In genomic region chr15:90889313-90889730, GRCh38 we compare ENCODE assay signal across 19 cellular contexts. TPM values are rescaled to one million over a fixed set of nuclear protein-coding genes. Genes with fewer than 3 reads are reported as not detected.
DNase-seq lines count a peak whose midpoint lies in the region; ATAC-seq lines count a peak whose summit lies in the region.
"Had no signal": no experiment of that assay in that cellular context is flagged by ENCODE, and none has a peak within 500 bp of the region (broad histone marks: within the 10 kb centered on the region; RNA-seq: fewer than 3 reads in every experiment).

No MANE protein-coding gene starts in this region.

- intact Hi-C loops in naive thymus-derived CD4-positive, alpha-beta T cell (cut with micrococcal nuclease), result loop anchor here (5.0 to 10.0 kb wide), 4 partner anchors 72 to 407 kb away; no protein-coding TSS in a partner anchor

- H3K27ac ChIP-seq in naive thymus-derived CD4-positive, alpha-beta T cell (ENCODE audit: low read depth, low read length), result no peak overlapping the region
- H3K27ac ChIP-seq: parathyroid adenoma, tibial artery had no signal

- H3K4me1 Mint-ChIP-seq in T-cell, result peaks cover 5 to 14% (median 14%) of the 10 kb centered on the region in 3 donors
- peaks cover 0 to 28% (median 11%) of the 10 kb centered on the region in 7 donors for H3K4me1 Mint-ChIP-seq in naive thymus-derived CD4-positive, alpha-beta T cell

- no peaks in the 10 kb centered on the region for H3K27me3 ChIP-seq in naive thymus-derived CD4-positive, alpha-beta T cell (ENCODE audit: control insufficient read depth in 2 of 2, insufficient read depth in 2 of 2, low read length in 2 of 2)
- H3K27me3 ChIP-seq: tibial artery had no signal

- H3K9me3 ChIP-seq in naive thymus-derived CD4-positive, alpha-beta T cell (ENCODE audit: control insufficient read depth in 2 of 3, low read length in 3 of 3), result no peaks in the 10 kb centered on the region
- H3K9me3 ChIP-seq: tibial artery had no signal

- peaks cover 6 to 7% of the 10 kb centered on the region in 2 donors for H3K4me1 ChIP-seq in naive thymus-derived CD4-positive, alpha-beta T cell (ENCODE audit: control insufficient read depth in 2 of 2, insufficient read depth in 2 of 2, low read length in 2 of 2)
- H3K4me1 ChIP-seq: parathyroid adenoma had no signal

- CTCF ChIA-PET in T-cell (lab: Charles Lee), result no interaction called here
- CTCF ChIA-PET in naive thymus-derived CD4-positive, alpha-beta T cell (lab: Charles Lee), result interaction anchor here (0.6 to 1.5 kb wide), 2 partner anchors 239 to 358 kb away, joined by 4 read pairs; no protein-coding TSS in a partner anchor

- peaks cover 4 to 7% of the 10 kb centered on the region in 2 donors for H3K27me3 Mint-ChIP-seq in T-cell
- H3K27me3 Mint-ChIP-seq in naive thymus-derived CD4-positive, alpha-beta T cell, result peaks cover 0 to 6% (median 4%) of the 10 kb centered on the region in 5 donors
- H3K27me3 Mint-ChIP-seq: natural killer cell treated with Interleukin-12 subunit alpha and Interleukin-12 subunit beta and Interleukin-15 and Interleukin-18, amount 100 ng/mL, for 72 hours had no signal

- H3K36me3 Mint-ChIP-seq in T-cell, result no peaks in the 10 kb centered on the region
- peaks cover 0 to 25% (median 0%) of the 10 kb centered on the region in 5 donors for H3K36me3 Mint-ChIP-seq in naive thymus-derived CD4-positive, alpha-beta T cell

- DNase-seq in COLO668 (lab: John Stamatoyannopoulos, UW; ENCODE audit: unreplicated experiment) (peak; percentile 44), T-cell (peak in 3 of 34 experiments; percentile 14 to 26 (median 14)), NCI-H524 (lab: John Stamatoyannopoulos, UW) (no peak)
- DNase-seq in naive thymus-derived CD4-positive, alpha-beta T cell, result no peak
- DNase-seq: activated effector memory CD4-positive, alpha-beta T cell treated with anti-CD3 and anti-CD28 coated beads, Interleukin-2, amount 50 U/mL, for 16 hours; amygdala; cerebellar nuclear complex; DMS79 treated with DMSO at 0.1 percent for 48 hours; KBM-7; NCI-H187 treated with DMSO at 0.1 percent for 48 hours; NCI-H226; stimulated activated naive CD8-positive, alpha-beta T cell treated with anti-CD3 and anti-CD28 coated beads, Interleukin-15, Interleukin-2, amounts not matched to agents 100 U/mL and 50 U/mL, for 24 hours had no signal

- H3K36me3 ChIP-seq in naive thymus-derived CD4-positive, alpha-beta T cell (ENCODE audit: control insufficient read depth in 2 of 3, insufficient read depth in 3 of 3, low read length in 3 of 3), result no peaks in the 10 kb centered on the region

- no peak overlapping the region for H3K4me3 ChIP-seq in naive thymus-derived CD4-positive, alpha-beta T cell (ENCODE audit: low read length)
- H3K4me3 ChIP-seq: tibial artery had no signal

- no peaks in the 10 kb centered on the region for H3K9me3 Mint-ChIP-seq in T-cell
- H3K9me3 Mint-ChIP-seq in naive thymus-derived CD4-positive, alpha-beta T cell, result peaks cover 0 to 1% (median 0%) of the 10 kb centered on the region in 11 donors
- H3K9me3 Mint-ChIP-seq: natural killer cell treated with Interleukin-12 subunit alpha and Interleukin-12 subunit beta and Interleukin-15 and Interleukin-18, amount 100 ng/mL, for 72 hours had no signal

- no peak overlapping the region for H3K27ac Mint-ChIP-seq in T-cell
- no peak overlapping the region for H3K27ac Mint-ChIP-seq in naive thymus-derived CD4-positive, alpha-beta T cell

- H3K4me3 Mint-ChIP-seq in T-cell, result no peak overlapping the region
- H3K4me3 Mint-ChIP-seq in naive thymus-derived CD4-positive, alpha-beta T cell, result no peak overlapping the region
- H3K4me3 Mint-ChIP-seq: natural killer cell treated with Interleukin-12 subunit alpha and Interleukin-12 subunit beta and Interleukin-15 and Interleukin-18, amount 100 ng/mL, for 72 hours had no signal

- ATAC-seq in T-cell (replicated peaks in 1 of 4), result peak in 3 of 4 experiments; percentile 28 to 66 (median 37)
- peak; percentile 35 for ATAC-seq in naive thymus-derived CD4-positive, alpha-beta T cell
- ATAC-seq in GM21423 (IDR thresholded peaks at IDR 0.05; ENCODE audit: unreplicated experiment), result no peak
- no peak for ATAC-seq in HG02759 (IDR thresholded peaks at IDR 0.05; ENCODE audit: unreplicated experiment)
- ATAC-seq: activated CD4-positive, CD25-positive, alpha-beta regulatory T cell treated with anti-CD3 and anti-CD28 coated beads, Interleukin-2, amount 50 U/mL, for 24 hours; sciatic nerve; stimulated activated naive CD8-positive, alpha-beta T cell treated with anti-CD3 and anti-CD28 coated beads, Interleukin-15, Interleukin-2, amounts not matched to agents 100 U/mL and 50 U/mL, for 24 hours had no signal

- POLR2A ChIA-PET in T-cell (lab: Charles Lee), result interaction anchor here in 1 of 2 donors (0.5 kb wide), 3 partner anchors 17 to 120 kb away, joined by 3 to 6 read pairs (median 5); no protein-coding TSS in a partner anchor
- POLR2A ChIA-PET in naive thymus-derived CD4-positive, alpha-beta T cell (lab: Charles Lee), result interaction anchor here (1.3 kb wide), 1 partner anchor 11 kb away, joined by 4 read pairs; no protein-coding TSS in a partner anchor

RNA-seq across cellular contexts. Expression of gene FES, which starts 5.0 kb away (rescaled TPM):
- 1 to 10 TPM; 3.2 to 5.2 (median 4.3) TPM for total RNA-seq in T-cell
- 10 to 100 TPM in 2 of 5 experiments, 1 to 10 TPM in 3; 2.3 to 78.6 (median 9.1) TPM for total RNA-seq in naive thymus-derived CD4-positive, alpha-beta T cell
- not detected for polyA plus RNA-seq in naive thymus-derived CD4-positive, alpha-beta T cell

RNA-seq across cellular contexts. Expression of gene MAN2A2, which starts 13.8 kb away (rescaled TPM):
- total RNA-seq in T-cell, result 100 to 1,000 TPM; 119 to 158 (median 142) TPM
- 100 to 1,000 TPM; 117 to 171 (median 149) TPM for total RNA-seq in naive thymus-derived CD4-positive, alpha-beta T cell
- 1 to 10 TPM; 7.1 to 8.4 TPM for polyA plus RNA-seq in naive thymus-derived CD4-positive, alpha-beta T cell

RNA-seq across cellular contexts. Expression of gene FURIN, which starts 20.9 kb away (rescaled TPM):
- 10 to 100 TPM; 52.8 to 74.0 (median 61.4) TPM for total RNA-seq in T-cell
- total RNA-seq in naive thymus-derived CD4-positive, alpha-beta T cell, result 100 to 1,000 TPM in 1 of 5 experiments, 10 to 100 TPM in 4; 31.8 to 516 (median 58.9) TPM
- 1 to 10 TPM; 2.0 to 4.0 TPM for polyA plus RNA-seq in naive thymus-derived CD4-positive, alpha-beta T cell

RNA-seq across cellular contexts. Expression of gene HDDC3, which starts 43.0 kb away (rescaled TPM):
- 10 to 100 TPM; 14.4 to 28.6 (median 26.2) TPM for total RNA-seq in T-cell
- total RNA-seq in naive thymus-derived CD4-positive, alpha-beta T cell, result 10 to 100 TPM; 13.3 to 34.2 (median 29.0) TPM
- 10 to 100 TPM; 48.9 to 50.9 TPM for polyA plus RNA-seq in naive thymus-derived CD4-positive, alpha-beta T cell

RNA-seq across cellular contexts. Expression of gene UNC45A, which starts 45.8 kb away (rescaled TPM):
- total RNA-seq in T-cell, result 10 to 100 TPM; 39.4 to 80.3 (median 72.2) TPM
- 10 to 100 TPM; 34.2 to 72.7 (median 62.0) TPM for total RNA-seq in naive thymus-derived CD4-positive, alpha-beta T cell
- 10 to 100 TPM; 57.3 to 75.1 TPM for polyA plus RNA-seq in naive thymus-derived CD4-positive, alpha-beta T cell

Comparison
In these comparisons a context has a peak if more than half of its experiments do, and no peak if none do; other contexts are left out.
1. ATAC-seq: peak in T-cell (3 of 4) and naive thymus-derived CD4-positive, alpha-beta T cell (single experiment); none in GM21423 (single experiment) and HG02759 (single experiment).